In genomic region chrX:107619836-107620235, GRCh38 we compare ENCODE assay signal across 17 cellular contexts. TPM values are rescaled to one million over a fixed set of nuclear protein-coding genes. Genes with fewer than 3 reads are reported as not detected.
DNase-seq lines count a peak whose midpoint lies in the region; ATAC-seq and TF ChIP-seq lines count a peak whose summit lies in the region.
"Had no signal": no experiment of that assay in that cellular context is flagged by ENCODE, and none has a peak within 500 bp of the region (broad histone marks: within the 10 kb centered on the region; RNA-seq: fewer than 3 reads in every experiment).

No MANE protein-coding gene starts in this region.

- no peak overlapping the region for H3K4me3 Mint-ChIP-seq in T-cell
- no peak overlapping the region for H3K4me3 Mint-ChIP-seq in activated T-helper 17 cell treated with anti-CD3 and anti-CD28 coated beads, Interleukin-2, amount 50 U/mL, for 72 hours
- H3K4me3 Mint-ChIP-seq: H9 had no signal

- no peaks in the 10 kb centered on the region for H3K9me3 Mint-ChIP-seq in T-cell
- no peaks in the 10 kb centered on the region for H3K9me3 Mint-ChIP-seq in activated T-helper 17 cell treated with anti-CD3 and anti-CD28 coated beads, Interleukin-2, amount 50 U/mL, for 72 hours

- no peak overlapping the region for H3K9ac ChIP-seq in mesenchymal stem cell (ENCODE audit: low read length)

- H3K4ac ChIP-seq in mesenchymal stem cell (ENCODE audit: low read depth in 1 of 2, low read length in 2 of 2): no peak overlapping the region

- CTCF ChIA-PET in HEK293 (lab: Yijun Ruan, JAX) (no interaction called here), T-cell (lab: Charles Lee) (no interaction called here)

- no peak overlapping the region for H2AFZ ChIP-seq in mesenchymal stem cell (ENCODE audit: low read depth, low read length)

- H3K4me1 ChIP-seq in HEK293 (ENCODE audit: control insufficient read depth, insufficient read depth, low read length): no peaks in the 10 kb centered on the region
- H3K4me1 ChIP-seq in mesenchymal stem cell (ENCODE audit: control insufficient read depth, insufficient read depth, low read depth, low read length): no peaks in the 10 kb centered on the region

- TF ChIP-seq CTCF in HEK293 (tag by site-specific recombination; IDR thresholded peaks at IDR 0.05) (no peak), cardiac fibroblast (IDR thresholded peaks at IDR 0.05; ENCODE audit: low read depth, low read length) (no peak)

- no peak overlapping the region for H2AK5ac ChIP-seq in mesenchymal stem cell (ENCODE audit: low read length, severe bottlenecking)

- H3K27ac Mint-ChIP-seq in T-cell: no peak overlapping the region
- no peak overlapping the region for H3K27ac Mint-ChIP-seq in activated T-helper 17 cell treated with anti-CD3 and anti-CD28 coated beads, Interleukin-2, amount 50 U/mL, for 72 hours
- H3K27ac Mint-ChIP-seq: H9 had no signal

- peak; percentile 69 for DNase-seq in NCI-H226
- peak; percentile 20 to 25 for DNase-seq in cardiac fibroblast (ENCODE audit: low read depth in 2 of 2)
- DNase-seq in mesenchymal stem cell: peak; percentile 53
- no peak for DNase-seq in T-cell
- DNase-seq in amniotic stem cell (lab: John Stamatoyannopoulos, UW): no peak
- DNase-seq: ACHN; H9; KG1; NCI-H1417 treated with DMSO at 0.1 percent for 48 hours; NCI-H1930; NCI-H446; NCI-H69; NK-92 treated with Interleukin-12 subunit alpha and Interleukin-12 subunit beta, amount 100 ng/mL, for 24 hours; RPMI8226; SIG-M5 had no signal

- H3K27ac ChIP-seq in HEK293 (ENCODE audit: extremely low read depth, low read depth, low read length) (no peak overlapping the region), mesenchymal stem cell (ENCODE audit: low read length, poor library complexity, severe bottlenecking) (no peak overlapping the region)

- WGBS in mesenchymal stem cell: 75% methylated on average over 7 of the region's 7 CpGs

- no peak overlapping the region for H4K91ac ChIP-seq in mesenchymal stem cell (ENCODE audit: low read length)

- no peak for ATAC-seq in T-cell (replicated peaks in 1 of 4)
- ATAC-seq in activated T-helper 17 cell treated with anti-CD3 and anti-CD28 coated beads, Interleukin-2, amount 50 U/mL, for 72 hours (replicated peaks): no peak

- no peak overlapping the region for H3K14ac ChIP-seq in mesenchymal stem cell (ENCODE audit: low read length in 2 of 2)

- H3K36me3 ChIP-seq in HEK293 (ENCODE audit: control insufficient read depth in 2 of 2, insufficient read depth in 1 of 2, low read length in 2 of 2): no peaks in the 10 kb centered on the region
- H3K36me3 ChIP-seq in mesenchymal stem cell (ENCODE audit: control insufficient read depth in 1 of 2, insufficient read depth in 2 of 2, low read depth in 1 of 2, low read length in 2 of 2): no peaks in the 10 kb centered on the region

- H2BK15ac ChIP-seq in mesenchymal stem cell (ENCODE audit: low read depth, poor library complexity, severe bottlenecking): no peak overlapping the region

- no peaks in the 10 kb centered on the region for H3K36me3 Mint-ChIP-seq in T-cell
- no peaks in the 10 kb centered on the region for H3K36me3 Mint-ChIP-seq in activated T-helper 17 cell treated with anti-CD3 and anti-CD28 coated beads, Interleukin-2, amount 50 U/mL, for 72 hours (ENCODE audit: low read depth)

- no peak overlapping the region for H3K18ac ChIP-seq in mesenchymal stem cell (ENCODE audit: low read depth in 1 of 2, low read length in 2 of 2)

- peaks cover 0 to 4% of the 10 kb centered on the region in 2 donors for H3K27me3 Mint-ChIP-seq in T-cell
- no peaks in the 10 kb centered on the region for H3K27me3 Mint-ChIP-seq in activated T-helper 17 cell treated with anti-CD3 and anti-CD28 coated beads, Interleukin-2, amount 50 U/mL, for 72 hours

- no peak overlapping the region for H2BK5ac ChIP-seq in mesenchymal stem cell (ENCODE audit: low read depth, low read length, poor library complexity, severe bottlenecking)

- POLR2A ChIA-PET in HEK293 (lab: Yijun Ruan, JAX) (interaction anchor here (1.0 kb wide), 1 partner anchor 9 kb away, joined by 3 read pairs; no protein-coding TSS in a partner anchor), T-cell (lab: Charles Lee) (no interaction called here)

- H3K23ac ChIP-seq in mesenchymal stem cell (ENCODE audit: low read length in 2 of 2): no peak overlapping the region

- no peak overlapping the region for H4K8ac ChIP-seq in mesenchymal stem cell (ENCODE audit: low read length)

- no peak overlapping the region for H3K4me2 ChIP-seq in mesenchymal stem cell (ENCODE audit: low read length, poor library complexity, severe bottlenecking)

- no peaks in the 10 kb centered on the region for H3K79me1 ChIP-seq in mesenchymal stem cell (replicated peaks; ENCODE audit: low read length, poor library complexity, severe bottlenecking)

- H3K9me3 ChIP-seq in HEK293 (ENCODE audit: control insufficient read depth, insufficient read depth, low read depth, low read length) (no peaks in the 10 kb centered on the region), mesenchymal stem cell (ENCODE audit: control insufficient read depth, low read length) (no peaks in the 10 kb centered on the region)

- no peak overlapping the region for H2BK12ac ChIP-seq in mesenchymal stem cell (ENCODE audit: low read length in 2 of 2)

- no peaks in the 10 kb centered on the region for H3K4me1 Mint-ChIP-seq in T-cell
- no peaks in the 10 kb centered on the region for H3K4me1 Mint-ChIP-seq in activated T-helper 17 cell treated with anti-CD3 and anti-CD28 coated beads, Interleukin-2, amount 50 U/mL, for 72 hours

- no peak overlapping the region for H2BK120ac ChIP-seq in mesenchymal stem cell (ENCODE audit: low read depth, low read length)

- H3K4me3 ChIP-seq in HEK293 (ENCODE audit: low read depth, low read length) (no peak overlapping the region), cardiac fibroblast (replicated peaks in 1 of 2; ENCODE audit: low read depth in 2 of 2, low read length in 2 of 2) (no peak overlapping the region), mesenchymal stem cell (ENCODE audit: insufficient read depth in 1 of 2, low read depth in 1 of 2, low read length in 2 of 2) (no peak overlapping the region)

- peaks cover 0 to 12% of the 10 kb centered on the region in 2 experiments for H3K27me3 ChIP-seq in mesenchymal stem cell (ENCODE audit: control insufficient read depth in 1 of 2, insufficient read depth in 1 of 2, low read length in 2 of 2)

TF ChIP-seq in HEK293, 187 proteins besides CTCF, POLR2A, EP300 and RAD21:
- peak; percentile 74 for TF ChIP-seq TRIM28 (IDR thresholded peaks at IDR 0.05; ENCODE audit: borderline replicate concordance, low read length)
- TF ChIP-seq ZNF404 (tag by site-specific recombination; IDR thresholded peaks at IDR 0.05): no peak
- peak; percentile 38; the same call in 1 of the 2 replicates for TF ChIP-seq ZNF600 (tag by site-specific recombination; IDR thresholded peaks at IDR 0.05)
- no peak for TF ChIP-seq ZNF571 (tag by site-specific recombination; IDR thresholded peaks at IDR 0.05)
- TF ChIP-seq YY2 (tag by site-specific recombination; IDR thresholded peaks at IDR 0.05): no peak
- TF ChIP-seq GLIS1 (tag by site-specific recombination; IDR thresholded peaks at IDR 0.05): no peak

RNA-seq across cellular contexts. Expression of gene PRPS1, which starts 8.5 kb away (rescaled TPM):
- 31.3 TPM for polyA plus RNA-seq in mesenchymal stem cell (2013, experiment 1 of 2)
- 32.9 TPM for polyA plus RNA-seq in mesenchymal stem cell (2013, experiment 2 of 2)
- total RNA-seq in T-cell: 10 to 100 TPM; 57.9 to 74.0 (median 60.7) TPM
- total RNA-seq in activated T-helper 17 cell treated with anti-CD3 and anti-CD28 coated beads, Interleukin-2, amount 50 U/mL, for 72 hours: 100 to 1,000 TPM in 1 of 2 donors, 10 to 100 TPM in 1; 58.6 to 107 TPM

Comparison
In these comparisons a context has a peak if more than half of its experiments do, and no peak if none do; other contexts are left out.
1. DNase-seq: peak in NCI-H226 (single experiment), cardiac fibroblast (2 of 2) and mesenchymal stem cell (single experiment); none in T-cell (0 of 34) and amniotic stem cell (single experiment).